Comparison of ENCODE assay signal across 10 cellular contexts in genomic region chr5:32587067-32587551, GRCh38. TPM values are rescaled to one million over a fixed set of nuclear protein-coding genes. Genes with fewer than 3 reads are reported as not detected.
A peak's percentile ranks its signal among the peaks of the same experiment; 100 is the strongest.
DNase-seq lines count a peak whose midpoint lies in the region; ATAC-seq, FAIRE-seq and TF ChIP-seq lines count a peak whose summit lies in the region.
"Had no signal": no experiment of that assay in that cellular context is flagged by ENCODE, and none has a peak within 500 bp of the region (broad histone marks: within the 10 kb centered on the region; RNA-seq: fewer than 3 reads in every experiment).

No MANE protein-coding gene starts in this region.

- peaks cover 5% of the 10 kb centered on the region for H3K27me3 Mint-ChIP-seq in brain

- H3K27ac Mint-ChIP-seq in brain, result peak overlapping the region in 4 of 5 experiments; percentile 94 to 97 (median 96)

- no peak for FAIRE-seq in GM12892 (lab: Jason Lieb, UNC)

- TF ChIP-seq POLR2A in GM12892 (IDR thresholded peaks at IDR 0.05; ENCODE audit: low read depth, low read length), result no peak

- TF ChIP-seq CTCF in AG04449 (IDR thresholded peaks at IDR 0.05; ENCODE audit: insufficient read depth, low read length, missing control alignments) (no peak), HL-60 (IDR thresholded peaks at IDR 0.05; ENCODE audit: insufficient read depth, low read length) (no peak), brain (conservative IDR thresholded peaks at IDR 0.05) (no peak)

- no peak for DNase-seq in AG04449 (ENCODE audit: low read depth, low spot score)
- DNase-seq in HL-60 (ENCODE audit: low read depth in 1 of 2, low spot score in 1 of 2), result no peak
- DNase-seq in NCI-H187 (lab: John Stamatoyannopoulos, UW), result no peak
- DNase-seq in activated CD8-positive, alpha-beta memory T cell treated with anti-CD3 and anti-CD28 coated beads, Interleukin-2, amount 50 U/mL, for 4 hours, result no peak
- no peak for DNase-seq in GM12892 (ENCODE audit: insufficient read length)
- DNase-seq: left colon, NCI-H526 had no signal

- H3K4me1 Mint-ChIP-seq in brain, result peaks cover 60% of the 10 kb centered on the region

- peaks cover 34% of the 10 kb centered on the region for H3K36me3 ChIP-seq in mesodermal cell (ENCODE audit: control insufficient read depth, insufficient read depth, low read length)

- no peaks in the 10 kb centered on the region for H3K9me3 ChIP-seq in mesodermal cell (ENCODE audit: control insufficient read depth, low read length)

- no peak for ATAC-seq in GM21825 (IDR thresholded peaks at IDR 0.05; ENCODE audit: unreplicated experiment)
- ATAC-seq: left colon had no signal

- H3K9me3 Mint-ChIP-seq in brain, result peaks cover 0 to 7% (median 0%) of the 10 kb centered on the region in 5 experiments

- peak overlapping the region; percentile 92 to 99 (median 97) for H3K4me3 Mint-ChIP-seq in brain

- H3K27me3 ChIP-seq in HL-60 (ENCODE audit: insufficient read depth, poor library complexity, severe bottlenecking), result no peaks in the 10 kb centered on the region

- CTCF ChIA-PET in AG04449 (lab: Yijun Ruan, JAX), result interaction anchor here (16.5 kb wide), 1 partner anchor 99 kb away, joined by 449 read pairs; no protein-coding TSS in a partner anchor

- H3K27ac ChIP-seq in HL-60 (replicated peaks) (peak overlapping the region; percentile 96), mesodermal cell (ENCODE audit: low read depth, low read length, severe bottlenecking) (no peak overlapping the region)

- H3K36me3 Mint-ChIP-seq in brain, result peaks cover 30% of the 10 kb centered on the region

- H3K4me3 ChIP-seq in AG04449 (ENCODE audit: low read depth, low read length) (peak overlapping the region; percentile 90), HL-60 (replicated peaks; ENCODE audit: insufficient read depth, low read length) (peak overlapping the region; percentile 69), mesodermal cell (ENCODE audit: extremely low read depth, insufficient read depth, low read length, poor library complexity, severe bottlenecking) (peak overlapping the region; percentile 95)

- POLR2A ChIA-PET in AG04449 (lab: Yijun Ruan, JAX), result interaction anchor here (0.6 kb wide), 1 partner anchor 134 kb away, joined by 4 read pairs; no protein-coding TSS in a partner anchor

- 88 to 100% methylated on average over 4 of the region's 6 CpGs for WGBS in mesodermal cell (ENCODE audit: insufficient coverage in 2 of 2), 2 experiments

- H3K4me1 ChIP-seq in mesodermal cell (ENCODE audit: control insufficient read depth, insufficient read depth, low read length, poor library complexity, severe bottlenecking), result peaks cover 15% of the 10 kb centered on the region

RNA-seq across cellular contexts. Expression of gene SUB1, which starts 1.8 kb away (rescaled TPM):
- 262 TPM for polyA plus RNA-seq in brain (ENCODE audit: insufficient read depth, low read depth, low replicate concordance)
- 282 TPM for polyA plus RNA-seq in mesodermal cell (2013, experiment 1 of 2)
- 366 TPM for polyA plus RNA-seq in mesodermal cell (2013, experiment 2 of 2)
- polyA plus RNA-seq in GM12892 (2012; ENCODE audit: missing spikeins), result 581 TPM
